ENCODE assay signal across 8 cellular contexts in genomic region chr9:76810377-76810957, GRCh38. TPM values are rescaled to one million over a fixed set of nuclear protein-coding genes. Genes with fewer than 3 reads are reported as not detected.
DNase-seq lines count a peak whose midpoint lies in the region; ATAC-seq and TF ChIP-seq lines count a peak whose summit lies in the region.

No MANE protein-coding gene starts in this region.

- TF ChIP-seq POLR2A in prostate gland (IDR thresholded peaks at IDR 0.05) = no peak

- H3K4me1 ChIP-seq in prostate gland (replicated peaks) = no peaks in the 10 kb centered on the region

- no peaks in the 10 kb centered on the region for H3K36me3 ChIP-seq in prostate gland

- no peaks in the 10 kb centered on the region for H3K9me3 ChIP-seq in prostate gland

- H3K9me3 Mint-ChIP-seq in stimulated activated effector memory CD8-positive, alpha-beta T cell treated with anti-CD3 and anti-CD28 coated beads, Interleukin-12 subunit alpha, Interleukin-12 subunit beta, amount 100 ng/mL, for 72 hours = no peaks in the 10 kb centered on the region

- intact Hi-C loops in prostate gland (cut with DNase I) = loop anchor here (5.0 kb wide), 2 partner anchors 97 to 177 kb away; partner anchors contain the start of gene PRUNE2

- no peaks in the 10 kb centered on the region for H3K36me3 Mint-ChIP-seq in stimulated activated effector memory CD8-positive, alpha-beta T cell treated with anti-CD3 and anti-CD28 coated beads, Interleukin-12 subunit alpha, Interleukin-12 subunit beta, amount 100 ng/mL, for 72 hours

- CTCF ChIA-PET in HEK293T (lab: Yijun Ruan, JAX) = interaction anchor here (0.7 to 2.3 kb wide), 4 partner anchors 18 to 179 kb away, joined by 3 to 7 read pairs (median 3); no protein-coding TSS in a partner anchor

- peak overlapping the region; percentile 57 for H3K27ac ChIP-seq in VCaP
- peak overlapping the region in 1 of 2 donors; percentile 19 for H3K27ac ChIP-seq in prostate gland

- H3K27ac Mint-ChIP-seq in stimulated activated effector memory CD8-positive, alpha-beta T cell treated with anti-CD3 and anti-CD28 coated beads, Interleukin-12 subunit alpha, Interleukin-12 subunit beta, amount 100 ng/mL, for 72 hours = no peak overlapping the region

- peak; percentile 85 for TF ChIP-seq CTCF in VCaP (conservative IDR thresholded peaks at IDR 0.05)
- peak; percentile 30 to 92 (median 84) for TF ChIP-seq CTCF in prostate gland (IDR thresholded peaks at IDR 0.05)

- no peak overlapping the region for H3K4me3 Mint-ChIP-seq in stimulated activated effector memory CD8-positive, alpha-beta T cell treated with anti-CD3 and anti-CD28 coated beads, Interleukin-12 subunit alpha, Interleukin-12 subunit beta, amount 100 ng/mL, for 72 hours

- H3K4me3 ChIP-seq in prostate gland = no peak overlapping the region

- no peaks in the 10 kb centered on the region for H3K27me3 ChIP-seq in prostate gland (replicated peaks; ENCODE audit: insufficient read depth)

- peak; percentile 18 to 24 for DNase-seq in stimulated activated CD4-positive, alpha-beta T cell treated with anti-CD3 and anti-CD28 coated beads, Interleukin-2, amount 100 ng/mL, for 24 hours
- no peak for DNase-seq in stimulated activated CD4-positive, alpha-beta T cell treated with anti-CD3 and anti-CD28 coated beads, Interleukin-12 subunit alpha, Interleukin-12 subunit beta, amount 100 ng/mL, for 4 hours
- DNase-seq in HEK293T (ENCODE audit: extremely low spot score) (peak; percentile 53), NCI-H1417 treated with DMSO at 0.1 percent for 48 hours (lab: John Stamatoyannopoulos, UW) (peak; percentile 69), glomerular endothelial cell (ENCODE audit: extremely low read depth, low read depth, low spot score) (peak; percentile 42), prostate gland (ENCODE audit: low spot score) (peak; percentile 53)
- DNase-seq in stimulated activated effector memory CD8-positive, alpha-beta T cell treated with anti-CD3 and anti-CD28 coated beads, Interleukin-12 subunit alpha, Interleukin-12 subunit beta, amount 100 ng/mL, for 72 hours (ENCODE audit: low spot score in 2 of 2) = no peak

- POLR2A ChIA-PET in HEK293T (lab: Yijun Ruan, JAX) = no interaction called here

- WGBS in prostate gland = 16% methylated on average over 2 of the region's 2 CpGs

- ATAC-seq in stimulated activated effector memory CD8-positive, alpha-beta T cell treated with anti-CD3 and anti-CD28 coated beads, Interleukin-12 subunit alpha, Interleukin-12 subunit beta, amount 100 ng/mL, for 72 hours = no peak

- H3K4me1 Mint-ChIP-seq in stimulated activated effector memory CD8-positive, alpha-beta T cell treated with anti-CD3 and anti-CD28 coated beads, Interleukin-12 subunit alpha, Interleukin-12 subunit beta, amount 100 ng/mL, for 72 hours = no peaks in the 10 kb centered on the region

TF ChIP-seq in HEK293T, 16 proteins besides CTCF, POLR2A, EP300 and RAD21:
- TF ChIP-seq LEF1 (IDR thresholded peaks at IDR 0.05; ENCODE audit: borderline replicate concordance) (no peak), BHLHE40 (IDR thresholded peaks at IDR 0.05; ENCODE audit: borderline replicate concordance) (no peak), FOXM1 (IDR thresholded peaks at IDR 0.05; ENCODE audit: borderline replicate concordance) (no peak), SP1 (IDR thresholded peaks at IDR 0.05) (no peak), HDGF (IDR thresholded peaks at IDR 0.05; ENCODE audit: borderline replicate concordance) (no peak), FOXA1 (IDR thresholded peaks at IDR 0.05) (no peak), L3MBTL2 (conservative IDR thresholded peaks at IDR 0.05) (no peak)

RNA-seq across cellular contexts. Expression of gene PCA3, which starts 46.2 kb away (rescaled TPM):
- total RNA-seq in glomerular endothelial cell (not detected in 2 replicates), prostate gland (under 1 TPM in 1 of 2 donors, not detected in 1; 0.14 TPM)

Comparison
In these comparisons a context has a peak if more than half of its experiments do, and no peak if none do; other contexts are left out.
1. DNase-seq: peak in stimulated activated CD4-positive, alpha-beta T cell treated with anti-CD3 and anti-CD28 coated beads, Interleukin-2, amount 100 ng/mL, for 24 hours (2 of 2), HEK293T (single experiment), NCI-H1417 treated with DMSO at 0.1 percent for 48 hours (single experiment), glomerular endothelial cell (single experiment) and prostate gland (single experiment); none in stimulated activated CD4-positive, alpha-beta T cell treated with anti-CD3 and anti-CD28 coated beads, Interleukin-12 subunit alpha, Interleukin-12 subunit beta, amount 100 ng/mL, for 4 hours (single experiment) and stimulated activated effector memory CD8-positive, alpha-beta T cell treated with anti-CD3 and anti-CD28 coated beads, Interleukin-12 subunit alpha, Interleukin-12 subunit beta, amount 100 ng/mL, for 72 hours (0 of 2).